ENCODE assay signal across 8 cellular contexts in the genomic region with DNA sequence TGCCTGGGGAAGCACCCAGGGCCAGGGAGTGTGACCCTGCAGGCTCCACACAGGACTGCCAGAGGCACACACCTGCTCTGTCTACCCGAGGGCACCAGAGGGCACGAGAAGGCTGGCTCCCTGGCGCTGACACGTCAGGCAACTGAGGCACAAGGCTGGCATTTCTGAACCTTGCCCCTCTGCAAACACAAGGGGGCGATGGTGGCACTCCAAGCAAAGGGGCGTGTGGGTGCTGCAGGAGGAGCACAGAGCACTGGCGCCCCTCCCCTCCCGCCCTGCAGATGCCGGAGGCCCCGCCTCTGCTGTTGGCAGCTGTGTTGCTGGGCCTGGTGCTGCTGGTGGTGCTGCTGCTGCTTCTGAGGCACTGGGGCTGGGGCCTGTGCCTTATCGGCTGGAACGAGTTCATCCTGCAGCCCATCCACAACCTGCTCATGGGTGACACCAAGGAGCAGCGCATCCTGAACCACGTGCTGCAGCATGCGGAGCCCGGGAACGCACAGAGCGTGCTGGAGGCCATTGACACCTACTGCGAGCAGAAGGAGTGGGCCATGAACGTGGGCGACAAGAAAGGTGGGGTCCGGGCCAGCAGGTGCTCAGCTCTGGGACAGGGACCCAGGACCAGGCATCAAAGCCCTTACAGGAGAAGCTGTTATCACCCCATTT. TPM values are rescaled to one million over a fixed set of nuclear protein-coding genes. Genes with fewer than 3 reads are reported as not detected.
A peak's percentile ranks its signal among the peaks of the same experiment; 100 is the strongest.
DNase-seq lines count a peak whose midpoint lies in the region; ATAC-seq, FAIRE-seq and TF ChIP-seq lines count a peak whose summit lies in the region.

No MANE protein-coding gene starts in this region.

- WGBS in esophagus squamous epithelium, 2 donors: 33% methylated on average over 5 of the region's 22 CpGs; no CpG with 5 or more reads in 1 of the 2 donors

- H3K4me3 ChIP-seq in AG09309 (ENCODE audit: control insufficient read depth, low read depth, low read length): no peak overlapping the region
- peak overlapping the region; percentile 38 to 62 (median 41) for H3K4me3 ChIP-seq in esophagus squamous epithelium

- no peak overlapping the region for H3K4me3 Mint-ChIP-seq in naive B cell

- TF ChIP-seq POLR2A in esophagus squamous epithelium (IDR thresholded peaks at IDR 0.05): no peak

- peaks cover 0 to 40% (median 17%) of the 10 kb centered on the region in 3 donors for H3K36me3 ChIP-seq in esophagus squamous epithelium

- FAIRE-seq in GM19239 (lab: Jason Lieb, UNC): no peak

- H3K27me3 Mint-ChIP-seq in naive B cell: no peaks in the 10 kb centered on the region

- H3K27ac ChIP-seq in esophagus squamous epithelium: peak overlapping the region; percentile 74 to 93 (median 88)

- H3K9me3 Mint-ChIP-seq in naive B cell: no peaks in the 10 kb centered on the region

- DNase-seq in AG09309 (ENCODE audit: low read depth) (no peak), GM19239 (ENCODE audit: insufficient read length, low spot score) (peak; percentile 70), NCI-H774 (lab: John Stamatoyannopoulos, UW) (peak; percentile 69), esophagus squamous epithelium (lab: John Stamatoyannopoulos, UW) (no peak), naive B cell (no peak), superior temporal gyrus (ENCODE audit: extremely low spot score) (peak; percentile 78)
- peak; percentile 67 for DNase-seq in activated T-cell treated with anti-CD3 and anti-CD28 coated beads, Interleukin-2, amount 50 U/mL, for 1 hour

- no peak overlapping the region for H3K27ac Mint-ChIP-seq in naive B cell

- H3K4me1 Mint-ChIP-seq in naive B cell: peaks cover 4 to 20% (median 6%) of the 10 kb centered on the region in 3 donors

- peaks cover 29 to 78% (median 35%) of the 10 kb centered on the region in 3 donors for H3K4me1 ChIP-seq in esophagus squamous epithelium

- H3K27me3 ChIP-seq in esophagus squamous epithelium: no peaks in the 10 kb centered on the region

- intact Hi-C loops in esophagus squamous epithelium (cut with DNase I): loop anchor here (5.0 kb wide), 1 partner anchor 60 kb away; the partner anchor contains the start of gene TANGO2

- peak; percentile 64 for TF ChIP-seq CTCF in AG09309 (IDR thresholded peaks at IDR 0.05; ENCODE audit: control insufficient read depth, insufficient read depth, low read depth, low read length, missing control alignments)
- TF ChIP-seq CTCF in esophagus squamous epithelium (IDR thresholded peaks at IDR 0.05): peak; percentile 42 to 78 (median 65)

- no peaks in the 10 kb centered on the region for H3K36me3 Mint-ChIP-seq in naive B cell

- no peaks in the 10 kb centered on the region for H3K9me3 ChIP-seq in esophagus squamous epithelium

- ATAC-seq in naive B cell (ENCODE audit: low read depth in 2 of 2) (peak; percentile 42 to 59), GM21381 (IDR thresholded peaks at IDR 0.05; ENCODE audit: unreplicated experiment) (no peak)

RNA-seq across cellular contexts. Expression of gene TXNRD2, which starts 20.8 kb away (rescaled TPM):
- total RNA-seq in esophagus squamous epithelium: 10 to 100 TPM in 2 of 4 donors, 1 to 10 TPM in 2; 8.0 to 11.3 (median 10.4) TPM
- polyA plus RNA-seq in naive B cell (ENCODE audit: low read depth in 6 of 6): 10 to 100 TPM in 3 of 6 donors, 1 to 10 TPM in 3; 8.1 to 14.7 (median 10.1) TPM

RNA-seq across cellular contexts. Expression of gene COMT, which starts 20.8 kb away (rescaled TPM):
- total RNA-seq in esophagus squamous epithelium: 100 to 1,000 TPM; 210 to 422 (median 234) TPM
- polyA plus RNA-seq in naive B cell (ENCODE audit: low read depth in 6 of 6): 10 to 100 TPM; 62.2 to 76.0 (median 69.6) TPM

RNA-seq across cellular contexts. Expression of gene ARVCF, which starts 54.2 kb away (rescaled TPM):
- total RNA-seq in esophagus squamous epithelium: 10 to 100 TPM in 1 of 4 donors, 1 to 10 TPM in 3; 3.1 to 10.9 (median 7.1) TPM
- polyA plus RNA-seq in naive B cell (ENCODE audit: low read depth in 6 of 6): 1 to 10 TPM in 1 of 6 donors, under 1 TPM in 4, not detected in 1; 0.24 to 2.5 (median 0.56) TPM

RNA-seq across cellular contexts. Expression of gene TANGO2, which starts 58.5 kb away (rescaled TPM):
- total RNA-seq in esophagus squamous epithelium: 10 to 100 TPM; 14.0 to 28.2 (median 17.6) TPM
- polyA plus RNA-seq in naive B cell (ENCODE audit: low read depth in 6 of 6): 10 to 100 TPM; 24.3 to 46.1 (median 34.6) TPM

Comparison
In these comparisons a context has a peak if more than half of its experiments do, and no peak if none do; other contexts are left out.
1. DNase-seq: peak in GM19239 (single experiment), NCI-H774 (single experiment), activated T-cell treated with anti-CD3 and anti-CD28 coated beads, Interleukin-2, amount 50 U/mL, for 1 hour (single experiment) and superior temporal gyrus (single experiment); none in AG09309 (single experiment), esophagus squamous epithelium (single experiment) and naive B cell (single experiment).